12 cellular contexts compared by ENCODE assay signal in genomic region chr1:29960906-29961675, GRCh38.
"Had no signal": no experiment of that assay in that cellular context is flagged by ENCODE, and none has a peak within 500 bp of the region (broad histone marks: within the 10 kb centered on the region; RNA-seq: fewer than 3 reads in every experiment).

No MANE protein-coding gene starts in this region.

- H3K4me1 ChIP-seq: left lung, right atrium auricular region, tibial artery had no signal

- H3K27me3 ChIP-seq: brain microvascular endothelial cell, neutrophil, right atrium auricular region had no signal

- ATAC-seq: left lung had no signal

- DNase-seq: activated CD4-positive, CD25-positive, alpha-beta regulatory T cell; activated gamma-delta T cell treated with Interleukin-2 at 50 U/mL for 16 hours; activated naive CD8-positive, alpha-beta T cell treated with anti-CD3 and anti-CD28 coated beads for 36 hours; activated T-cell treated with anti-CD3 and anti-CD28 coated beads, Interleukin-2, amount 50 U/mL, for 48 hours; brain microvascular endothelial cell; erythroblast; hypothalamus; left lung; small intestine had no signal

- H3K27ac ChIP-seq: brain microvascular endothelial cell, left lung, neutrophil, right atrium auricular region, tibial artery had no signal

- H3K9me3 ChIP-seq: left lung, neutrophil, right atrium auricular region, tibial artery had no signal

- H3K36me3 ChIP-seq: brain microvascular endothelial cell, left lung, neutrophil, right atrium auricular region, tibial artery had no signal

- H3K4me3 ChIP-seq: left lung, right atrium auricular region, tibial artery had no signal

- FAIRE-seq: small intestine had no signal
